24 cellular contexts compared by ENCODE assay signal in genomic region chr16:31080756-31081419, GRCh38. TPM values are rescaled to one million over a fixed set of nuclear protein-coding genes. Genes with fewer than 3 reads are reported as not detected.
DNase-seq lines count a peak whose midpoint lies in the region; ATAC-seq and TF ChIP-seq lines count a peak whose summit lies in the region.
"Had no signal": no experiment of that assay in that cellular context is flagged by ENCODE, and none has a peak within 500 bp of the region (broad histone marks: within the 10 kb centered on the region; RNA-seq: fewer than 3 reads in every experiment).

No MANE protein-coding gene starts in this region.

- CTCF ChIA-PET in activated naive CD4-positive, alpha-beta T cell treated with anti-CD3 and anti-CD28 coated beads for 36 hours (lab: Charles Lee) = interaction anchor here (0.7 kb wide), 1 partner anchor 12 kb away, joined by 4 read pairs; no protein-coding TSS in a partner anchor

- no peaks in the 10 kb centered on the region for H3K27me3 ChIP-seq in Loucy (ENCODE audit: insufficient read depth, low read length, poor library complexity, severe bottlenecking)
- H3K27me3 ChIP-seq: dorsolateral prefrontal cortex, gastrocnemius medialis had no signal

- peak overlapping the region; percentile 24 for H3K27ac Mint-ChIP-seq in activated naive CD4-positive, alpha-beta T cell treated with anti-CD3 and anti-CD28 coated beads for 36 hours
- H3K27ac Mint-ChIP-seq in stimulated activated effector memory CD8-positive, alpha-beta T cell treated with anti-CD3 and anti-CD28 coated beads, Interleukin-12 subunit alpha, Interleukin-12 subunit beta, amount 100 ng/mL, for 72 hours = peak overlapping the region; percentile 43
- H3K27ac Mint-ChIP-seq: B cell had no signal

- H3K36me3 ChIP-seq in Loucy (ENCODE audit: insufficient read depth, low read length) = peaks cover 38% of the 10 kb centered on the region; the same call in 1 of the 2 replicates

- H2AFZ ChIP-seq in Loucy (ENCODE audit: low read length) = no peak overlapping the region

- no peaks in the 10 kb centered on the region for H3K9me2 ChIP-seq in Loucy (replicated peaks; ENCODE audit: low read depth, low read length)

- H3K4me3 Mint-ChIP-seq in activated naive CD4-positive, alpha-beta T cell treated with anti-CD3 and anti-CD28 coated beads for 36 hours = no peak overlapping the region
- no peak overlapping the region for H3K4me3 Mint-ChIP-seq in stimulated activated effector memory CD8-positive, alpha-beta T cell treated with anti-CD3 and anti-CD28 coated beads, Interleukin-12 subunit alpha, Interleukin-12 subunit beta, amount 100 ng/mL, for 72 hours
- H3K4me3 Mint-ChIP-seq: B cell, memory B cell had no signal

- no peaks in the 10 kb centered on the region for H3K9me3 ChIP-seq in Loucy (ENCODE audit: insufficient read depth, low read depth, low read length)
- H3K9me3 ChIP-seq: gastrocnemius medialis, HAP-1 had no signal

- H3K4me1 Mint-ChIP-seq in activated naive CD4-positive, alpha-beta T cell treated with anti-CD3 and anti-CD28 coated beads for 36 hours (ENCODE audit: low read depth) = peaks cover 17% of the 10 kb centered on the region
- H3K4me1 Mint-ChIP-seq in stimulated activated effector memory CD8-positive, alpha-beta T cell treated with anti-CD3 and anti-CD28 coated beads, Interleukin-12 subunit alpha, Interleukin-12 subunit beta, amount 100 ng/mL, for 72 hours = peaks cover 57% of the 10 kb centered on the region

- peaks cover 45% of the 10 kb centered on the region for H3K79me2 ChIP-seq in Loucy (ENCODE audit: insufficient read depth, low read length)

- H3F3A ChIP-seq in Loucy (ENCODE audit: low read depth) = no peaks in the 10 kb centered on the region

- H3K9me3 Mint-ChIP-seq in activated naive CD4-positive, alpha-beta T cell treated with anti-CD3 and anti-CD28 coated beads for 36 hours = no peaks in the 10 kb centered on the region
- H3K9me3 Mint-ChIP-seq in stimulated activated effector memory CD8-positive, alpha-beta T cell treated with anti-CD3 and anti-CD28 coated beads, Interleukin-12 subunit alpha, Interleukin-12 subunit beta, amount 100 ng/mL, for 72 hours = no peaks in the 10 kb centered on the region
- H3K9me3 Mint-ChIP-seq: memory B cell had no signal

- TF ChIP-seq CTCF in Loucy (conservative IDR thresholded peaks at IDR 0.05; ENCODE audit: low read length) = no peak

- ATAC-seq in left lobe of liver (peak; percentile 46), GM18858 (IDR thresholded peaks at IDR 0.05; ENCODE audit: unreplicated experiment) (no peak)
- ATAC-seq in stimulated activated effector memory CD8-positive, alpha-beta T cell treated with anti-CD3 and anti-CD28 coated beads, Interleukin-12 subunit alpha, Interleukin-12 subunit beta, amount 100 ng/mL, for 72 hours = no peak
- ATAC-seq: gastrocnemius medialis, K562 had no signal

- no peak overlapping the region for H3K9ac ChIP-seq in Loucy (ENCODE audit: low read depth, low read length, poor library complexity, severe bottlenecking)

- DNase-seq in activated naive CD4-positive, alpha-beta T cell treated with anti-CD3 and anti-CD28 coated beads for 36 hours = no peak
- no peak for DNase-seq in activated naive CD4-positive, alpha-beta T cell treated with Interleukin-2 at 50 U/mL for 16 hours
- DNase-seq in left lobe of liver (ENCODE audit: low spot score) (no peak), HT-29 (ENCODE audit: low spot score) (no peak), NCI-H1105 (lab: John Stamatoyannopoulos, UW) (no peak)
- peak in 1 of 2 donors; percentile 47 for DNase-seq in stimulated activated effector memory CD8-positive, alpha-beta T cell treated with anti-CD3 and anti-CD28 coated beads, Interleukin-12 subunit alpha, Interleukin-12 subunit beta, amount 100 ng/mL, for 72 hours (ENCODE audit: low spot score in 2 of 2)
- DNase-seq: activated CD4-positive, alpha-beta T cell treated with anti-CD3 and anti-CD28 coated beads, Interleukin-2, amount 50 U/mL, for 1 hour; dorsolateral prefrontal cortex; gastrocnemius medialis; hypothalamus; NCI-H1436 treated with DMSO at 0.1 percent for 48 hours; NCI-H2107; NCI-H446; NCI-H774; SHP77 treated with DMSO at 0.1 percent for 48 hours; T-helper 9 cell; trophoblast cell had no signal

- H3K4me3 ChIP-seq in Loucy (ENCODE audit: low read length, poor library complexity, severe bottlenecking) = no peak overlapping the region
- H3K4me3 ChIP-seq: dorsolateral prefrontal cortex, gastrocnemius medialis, HAP-1, K562, skin epidermis had no signal

- H4K20me1 ChIP-seq in Loucy (ENCODE audit: insufficient read depth, low read length, poor library complexity, severe bottlenecking) = peaks cover 41% of the 10 kb centered on the region

- no peaks in the 10 kb centered on the region for H3K27me3 Mint-ChIP-seq in activated naive CD4-positive, alpha-beta T cell treated with anti-CD3 and anti-CD28 coated beads for 36 hours (ENCODE audit: low read depth)
- H3K27me3 Mint-ChIP-seq: B cell, memory B cell had no signal

- peaks cover 5% of the 10 kb centered on the region for H3K4me1 ChIP-seq in Loucy (ENCODE audit: insufficient read depth, low read length, poor library complexity, severe bottlenecking)
- H3K4me1 ChIP-seq: HAP-1 had no signal

- peak overlapping the region; percentile 27 for H3K4me2 ChIP-seq in Loucy (ENCODE audit: low read depth, low read length, poor library complexity, severe bottlenecking)

- H3K36me3 Mint-ChIP-seq in activated naive CD4-positive, alpha-beta T cell treated with anti-CD3 and anti-CD28 coated beads for 36 hours (ENCODE audit: low read depth) = peaks cover 22% of the 10 kb centered on the region
- H3K36me3 Mint-ChIP-seq in stimulated activated effector memory CD8-positive, alpha-beta T cell treated with anti-CD3 and anti-CD28 coated beads, Interleukin-12 subunit alpha, Interleukin-12 subunit beta, amount 100 ng/mL, for 72 hours = peaks cover 78% of the 10 kb centered on the region

- intact Hi-C loops in activated naive CD4-positive, alpha-beta T cell treated with anti-CD3 and anti-CD28 coated beads for 36 hours (cut with micrococcal nuclease) = no loop called here

RNA-seq across cellular contexts. Expression of gene ZNF646, which starts 6.7 kb away (rescaled TPM):
- total RNA-seq in activated naive CD4-positive, alpha-beta T cell treated with anti-CD3 and anti-CD28 coated beads for 36 hours = 10 to 100 TPM; 16.7 to 17.4 TPM
- 6.7 TPM for total RNA-seq in left lobe of liver
- total RNA-seq in HT-29 (2014; rRNA removed; shearing (Covaris generic)) = 18.4 and 22.0 TPM in 2 replicates

RNA-seq across cellular contexts. Expression of gene ZNF668, which starts 6.8 kb away (rescaled TPM):
- 10 to 100 TPM in 1 of 2 experiments, 1 to 10 TPM in 1; 9.5 to 10.1 TPM for total RNA-seq in activated naive CD4-positive, alpha-beta T cell treated with anti-CD3 and anti-CD28 coated beads for 36 hours
- 3.6 TPM for total RNA-seq in left lobe of liver
- 21.6 and 29.8 TPM in 2 replicates for total RNA-seq in HT-29 (2014; rRNA removed; shearing (Covaris generic))

RNA-seq across cellular contexts. Expression of gene PRSS53, which starts 7.9 kb away (rescaled TPM):
- 1 to 10 TPM; 4.1 to 5.2 TPM for total RNA-seq in activated naive CD4-positive, alpha-beta T cell treated with anti-CD3 and anti-CD28 coated beads for 36 hours
- 4.4 TPM for total RNA-seq in left lobe of liver
- 1.3 and 3.7 TPM in 2 replicates for total RNA-seq in HT-29 (2014; rRNA removed; shearing (Covaris generic))

RNA-seq across cellular contexts. Expression of gene VKORC1, which starts 13.7 kb away (rescaled TPM):
- 10 to 100 TPM; 43.4 to 47.8 TPM for total RNA-seq in activated naive CD4-positive, alpha-beta T cell treated with anti-CD3 and anti-CD28 coated beads for 36 hours
- 101 TPM for total RNA-seq in left lobe of liver
- total RNA-seq in HT-29 (2014; rRNA removed; shearing (Covaris generic)) = 72.3 and 74.4 TPM in 2 replicates

RNA-seq across cellular contexts. Expression of gene BCKDK, which starts 27.3 kb away (rescaled TPM):
- total RNA-seq in activated naive CD4-positive, alpha-beta T cell treated with anti-CD3 and anti-CD28 coated beads for 36 hours = 10 to 100 TPM; 21.3 to 23.1 TPM
- 42.7 TPM for total RNA-seq in left lobe of liver
- total RNA-seq in HT-29 (2014; rRNA removed; shearing (Covaris generic)) = 53.2 and 56.3 TPM in 2 replicates
